Comparison of ENCODE assay signal across 8 cellular contexts in the genomic region with DNA sequence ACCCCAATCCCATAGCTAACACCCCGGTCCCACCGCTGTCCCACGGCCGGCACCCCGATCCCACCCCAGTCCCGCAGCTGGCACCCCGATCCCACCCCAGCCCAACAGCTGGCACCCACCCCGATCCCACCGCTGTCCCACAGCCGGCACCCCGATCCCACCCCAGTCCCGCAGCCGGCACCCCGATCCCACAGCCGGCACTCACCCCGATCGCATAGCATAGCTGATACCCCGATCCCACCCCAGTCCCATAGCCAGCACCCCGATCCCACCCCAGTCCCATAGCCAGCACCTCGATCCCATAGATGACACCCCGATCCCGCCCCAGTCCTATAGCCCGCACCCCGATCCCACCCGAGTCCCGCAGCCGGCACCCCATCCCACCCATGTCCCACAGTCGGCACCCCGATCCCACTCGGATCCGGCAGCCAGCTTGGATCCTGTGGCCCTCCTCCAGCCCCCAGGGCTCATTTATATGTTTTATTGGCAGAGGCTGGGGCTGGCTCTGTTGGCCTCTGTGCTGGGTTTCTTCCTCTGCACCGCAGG. TPM values are rescaled to one million over a fixed set of nuclear protein-coding genes. Genes with fewer than 3 reads are reported as not detected.
DNase-seq lines count a peak whose midpoint lies in the region; ATAC-seq and TF ChIP-seq lines count a peak whose summit lies in the region.

No MANE protein-coding gene starts in this region.

- peak overlapping the region; percentile 81 to 99 (median 98) for H3K4me2 ChIP-seq in BLaER1 treated with 17β-estradiol and CSF1 and Interleukin-3, amounts not matched to agents 10 nM and 100 nM

- H3K27me3 ChIP-seq in BLaER1 treated with 17β-estradiol and CSF1 and Interleukin-3, amounts not matched to agents 10 nM and 100 nM: no peaks in the 10 kb centered on the region
- H3K27me3 ChIP-seq in Panc1 (ENCODE audit: control insufficient read depth, insufficient read depth, low read length): no peaks in the 10 kb centered on the region

- CTCF ChIA-PET in Panc1 (lab: Charles Lee): interaction anchor here (0.6 kb wide), 1 partner anchor 346 kb away, joined by 9 read pairs; no protein-coding TSS in a partner anchor

- H3K9me3 Mint-ChIP-seq in nephron progenitor cell: no peaks in the 10 kb centered on the region

- BruUV-seq in Panc1 (replicated peaks; lab: Mats Ljungman, UMichigan): no TSS peak

- peak overlapping the region; percentile 77 to 99 (median 96) for H3K4me3 ChIP-seq in BLaER1 treated with 17β-estradiol and CSF1 and Interleukin-3, amounts not matched to agents 10 nM and 100 nM
- H3K4me3 ChIP-seq in Panc1 (ENCODE audit: low read depth in 2 of 2, low read length in 2 of 2): peak overlapping the region; percentile 79 to 83
- peak overlapping the region; percentile 84 for H3K4me3 ChIP-seq in epithelial cell of esophagus (ENCODE audit: low read length)

- TF ChIP-seq CTCF in Panc1 (IDR thresholded peaks at IDR 0.05): no peak
- no peak for TF ChIP-seq CTCF in epithelial cell of esophagus (IDR thresholded peaks at IDR 0.05; ENCODE audit: insufficient read depth, low read depth, low read length, missing control alignments)
- no peak for TF ChIP-seq CTCF in nephron progenitor cell (IDR thresholded peaks at IDR 0.05)

- peaks cover 35% of the 10 kb centered on the region for H3K4me1 Mint-ChIP-seq in nephron progenitor cell

- DNase-seq in Panc1 (ENCODE audit: low read depth, low spot score) (no peak), epithelial cell of esophagus (ENCODE audit: low read depth) (no peak), nephron progenitor cell (no peak), COR-L47 (lab: John Stamatoyannopoulos, UW) (no peak)

- ATAC-seq in Panc1 (peak; percentile 29), HG02759 (IDR thresholded peaks at IDR 0.05; ENCODE audit: unreplicated experiment) (no peak), HG02973 (IDR thresholded peaks at IDR 0.05; ENCODE audit: unreplicated experiment) (no peak), GM19324 (IDR thresholded peaks at IDR 0.05; ENCODE audit: low FRiP score, unreplicated experiment) (no peak)

- POLR2A ChIA-PET in Panc1 (lab: Charles Lee): interaction anchor here (0.6 kb wide), 1 partner anchor 27 kb away, joined by 10 read pairs; no protein-coding TSS in a partner anchor

- peak overlapping the region; percentile 95 to 99 (median 98) for H3K9ac ChIP-seq in BLaER1 treated with 17β-estradiol and CSF1 and Interleukin-3, amounts not matched to agents 10 nM and 100 nM

- peaks cover 2% of the 10 kb centered on the region for H3K27me3 Mint-ChIP-seq in nephron progenitor cell (ENCODE audit: low read depth, poor library complexity)

- peaks cover 0 to 14% (median 4%) of the 10 kb centered on the region in 11 experiments; a peak in 9 of 22 replicates for H3K36me3 ChIP-seq in BLaER1 treated with 17β-estradiol and CSF1 and Interleukin-3, amounts not matched to agents 10 nM and 100 nM
- no peaks in the 10 kb centered on the region for H3K36me3 ChIP-seq in Panc1 (ENCODE audit: control insufficient read depth, insufficient read depth, low read length)

- H4K20me1 ChIP-seq in BLaER1 treated with 17β-estradiol and CSF1 and Interleukin-3, amounts not matched to agents 10 nM and 100 nM: peaks cover 0 to 12% (median 1%) of the 10 kb centered on the region in 11 experiments; a peak in 8 of 22 replicates

- peaks cover 26% of the 10 kb centered on the region for H3K36me3 Mint-ChIP-seq in nephron progenitor cell (ENCODE audit: low read depth)

- peak overlapping the region; percentile 85 for H3K4me3 Mint-ChIP-seq in nephron progenitor cell

- peak overlapping the region; percentile 94 for H3K27ac Mint-ChIP-seq in nephron progenitor cell

- H3K27ac ChIP-seq in BLaER1 treated with 17β-estradiol and CSF1 and Interleukin-3, amounts not matched to agents 10 nM and 100 nM: peak overlapping the region; percentile 95 to 100 (median 99); a peak in 21 of 22 replicates
- H3K27ac ChIP-seq in Panc1 (ENCODE audit: low read length): peak overlapping the region; percentile 65

- in situ Hi-C loops in Panc1 (cut with HindIII; ENCODE audit: low pct_unique_long_range_greater_than_20kb, low sequenced_read_pairs): no loop called here

- H3K9me3 ChIP-seq in BLaER1 treated with 17β-estradiol and CSF1 and Interleukin-3, amounts not matched to agents 10 nM and 100 nM (replicated peaks in 1 of 11): no peaks in the 10 kb centered on the region
- H3K9me3 ChIP-seq in Panc1 (ENCODE audit: control insufficient read depth, insufficient read depth, low read depth, low read length): no peaks in the 10 kb centered on the region

- H3K4me1 ChIP-seq in BLaER1 treated with 17β-estradiol and CSF1 and Interleukin-3, amounts not matched to agents 10 nM and 100 nM: peaks cover 38 to 68% (median 56%) of the 10 kb centered on the region in 10 experiments
- H3K4me1 ChIP-seq in Panc1 (ENCODE audit: control insufficient read depth, insufficient read depth, low read length): 0 out of 2 replicates have a peak, but pooled peaks cover 2% of the 10 kb centered on the region

- intact Hi-C loops in Panc1 (cut with micrococcal nuclease; ENCODE audit: unreplicated experiment): no loop called here

RNA-seq across cellular contexts. Expression of a gene that starts 0.9 kb away (rescaled TPM):
- total RNA-seq in Panc1 (2021; ENCODE audit: unreplicated experiment): 13.1 TPM
- 14.5 TPM for polyA plus RNA-seq in Panc1 (2012; ENCODE audit: insufficient read length)

RNA-seq across cellular contexts. Expression of a gene that starts 25.5 kb away (rescaled TPM):
- total RNA-seq in Panc1 (2021; ENCODE audit: unreplicated experiment): 42.7 TPM
- 61.1 TPM for polyA plus RNA-seq in Panc1 (2012; ENCODE audit: insufficient read length)

RNA-seq across cellular contexts. Expression of a gene that starts 30.3 kb away (rescaled TPM):
- total RNA-seq in Panc1 (2021; ENCODE audit: unreplicated experiment): 26.1 TPM
- 13.1 TPM for polyA plus RNA-seq in Panc1 (2012; ENCODE audit: insufficient read length)

RNA-seq across cellular contexts. Expression of a gene that starts 53.7 kb away (rescaled TPM):
- total RNA-seq in Panc1 (2021; ENCODE audit: unreplicated experiment): 41.5 TPM
- 29.0 TPM for polyA plus RNA-seq in Panc1 (2012; ENCODE audit: insufficient read length)
